18 cellular contexts compared by ENCODE assay signal in the genomic region with DNA sequence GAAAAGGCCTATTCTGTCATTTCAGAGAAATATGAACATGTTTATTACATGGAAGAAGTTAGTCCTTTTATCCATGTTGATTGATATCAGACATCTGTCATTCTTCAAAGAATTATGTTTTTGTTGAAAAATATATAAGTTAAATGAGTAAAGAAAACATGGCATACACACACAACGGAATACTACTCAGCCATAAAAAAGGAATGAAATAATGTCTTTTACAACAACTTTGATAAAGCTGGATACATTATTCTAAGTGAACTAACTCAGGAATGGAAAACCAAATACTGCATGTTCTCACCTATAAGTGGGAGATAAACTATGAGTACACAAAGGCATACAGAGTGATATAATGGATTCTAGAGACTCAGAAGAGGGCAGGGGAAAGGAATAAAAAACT. TPM values are rescaled to one million over a fixed set of nuclear protein-coding genes. Genes with fewer than 3 reads are reported as not detected.
"Had no signal": no experiment of that assay in that cellular context is flagged by ENCODE, and none has a peak within 500 bp of the region (broad histone marks: within the 10 kb centered on the region; RNA-seq: fewer than 3 reads in every experiment).

No MANE protein-coding gene starts in this region.

- H3K9me3 Mint-ChIP-seq: activated CD4-positive, alpha-beta T cell treated with anti-CD3 and anti-CD28 coated beads, Interleukin-2, amount 10 ng/mL, durations not matched to agents 24 days and 14 days; endodermal cell; stimulated activated memory B cell treated with anti-CD40 and anti-IgM and Interleukin-4, amounts not matched to agents 10 μg/mL and 1 μg/mL and 100 μg/mL, for 72 hours had no signal

- DNase-seq: activated CD8-positive, alpha-beta T cell treated with anti-CD3 and anti-CD28 coated beads, Interleukin-2, amount 10 ng/mL, durations not matched to agents 7 days and 5 days; activated effector memory CD4-positive, alpha-beta T cell treated with anti-CD3 and anti-CD28 coated beads, Interleukin-2, amount 50 U/mL, for 16 hours; activated T-cell treated with anti-CD3 and anti-CD28 coated beads, Interleukin-2, amount 50 U/mL, for 4 hours; cerebellar nuclear complex; cortex of kidney; endodermal cell; esophagus squamous epithelium; heart left ventricle; left colon; mesenchymal stem cell; nucleus accumbens; sigmoid colon; stimulated activated CD4-positive, alpha-beta T cell treated with anti-CD3 and anti-CD28 coated beads, Interleukin-15, amount 100 ng/mL, for 24 hours; SW 1271; transverse colon had no signal

- H3K4me3 Mint-ChIP-seq: activated CD4-positive, alpha-beta T cell treated with anti-CD3 and anti-CD28 coated beads, Interleukin-2, amount 10 ng/mL, durations not matched to agents 24 days and 14 days; activated CD8-positive, alpha-beta T cell treated with anti-CD3 and anti-CD28 coated beads, Interleukin-2, amount 10 ng/mL, durations not matched to agents 7 days and 5 days; activated T-cell treated with anti-CD3 and anti-CD28 coated beads, Interleukin-2, amount 50 U/mL, for 4 hours; endodermal cell; stimulated activated memory B cell treated with anti-CD40 and anti-IgM and Interleukin-4, amounts not matched to agents 10 μg/mL and 1 μg/mL and 100 μg/mL, for 72 hours had no signal

- H3K27me3 Mint-ChIP-seq: activated CD4-positive, alpha-beta T cell treated with anti-CD3 and anti-CD28 coated beads, Interleukin-2, amount 10 ng/mL, durations not matched to agents 24 days and 14 days; stimulated activated memory B cell treated with anti-CD40 and anti-IgM and Interleukin-4, amounts not matched to agents 10 μg/mL and 1 μg/mL and 100 μg/mL, for 72 hours had no signal

- H3K27ac Mint-ChIP-seq: activated CD4-positive, alpha-beta T cell treated with anti-CD3 and anti-CD28 coated beads, Interleukin-2, amount 10 ng/mL, durations not matched to agents 24 days and 14 days; activated CD8-positive, alpha-beta T cell treated with anti-CD3 and anti-CD28 coated beads, Interleukin-2, amount 10 ng/mL, durations not matched to agents 7 days and 5 days; endodermal cell; stimulated activated memory B cell treated with anti-CD40 and anti-IgM and Interleukin-4, amounts not matched to agents 10 μg/mL and 1 μg/mL and 100 μg/mL, for 72 hours had no signal

- H3K27ac ChIP-seq: esophagus squamous epithelium, sigmoid colon, transverse colon had no signal

- H3K9me3 ChIP-seq: esophagus squamous epithelium, heart left ventricle, sigmoid colon, transverse colon had no signal

- ATAC-seq: activated CD8-positive, alpha-beta T cell treated with anti-CD3 and anti-CD28 coated beads, Interleukin-2, amount 10 ng/mL, durations not matched to agents 7 days and 5 days; activated T-cell treated with anti-CD3 and anti-CD28 coated beads, Interleukin-2, amount 50 U/mL, for 4 hours; heart left ventricle; left colon; stimulated activated memory B cell treated with anti-CD40 and anti-IgM and Interleukin-4, amounts not matched to agents 10 μg/mL and 1 μg/mL and 100 μg/mL, for 72 hours had no signal

- H3K4me3 ChIP-seq: heart left ventricle, sigmoid colon, smooth muscle cell, transverse colon had no signal

- H3K27me3 ChIP-seq: esophagus squamous epithelium, heart left ventricle, sigmoid colon, transverse colon had no signal

RNA-seq across cellular contexts. Expression of gene ARMC12, which starts 57.4 kb away (rescaled TPM):
- polyA plus RNA-seq: smooth muscle cell had no signal
